Comparison of ENCODE assay signal across 8 cellular contexts in the genomic region with DNA sequence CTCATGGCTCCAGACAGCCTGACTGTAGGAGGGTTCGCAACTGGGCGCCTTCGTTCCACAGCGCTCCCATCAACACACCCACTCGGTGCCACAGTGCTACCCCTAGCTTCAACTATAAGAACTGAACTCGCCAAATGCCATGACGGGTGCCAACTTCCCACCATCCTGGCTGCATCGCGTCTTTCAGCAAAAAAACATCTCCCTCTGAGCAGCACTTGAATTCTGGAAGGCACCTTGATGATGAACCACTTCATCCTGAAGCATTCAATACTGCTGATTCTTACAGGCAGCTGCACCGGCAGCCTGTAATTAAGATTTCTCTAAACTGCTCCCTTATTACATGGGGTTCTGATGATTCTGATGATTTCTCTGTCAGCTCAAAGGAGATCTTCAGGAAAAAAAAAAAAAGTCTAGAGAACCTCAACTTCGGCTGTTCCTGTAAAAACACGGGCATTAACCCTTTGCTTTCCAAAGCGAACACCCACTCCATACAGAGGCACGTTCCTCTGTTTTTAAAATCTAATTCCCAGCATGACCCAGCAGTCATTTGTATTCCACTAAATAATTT. TPM values are rescaled to one million over a fixed set of nuclear protein-coding genes. Genes with fewer than 3 reads are reported as not detected.
DNase-seq lines count a peak whose midpoint lies in the region; ATAC-seq and TF ChIP-seq lines count a peak whose summit lies in the region.

No MANE protein-coding gene starts in this region.

- no peak overlapping the region for H2AFZ ChIP-seq in fibroblast of lung (ENCODE audit: low read length)

- peak overlapping the region; percentile 56 for H3K27ac ChIP-seq in fibroblast of lung (ENCODE audit: insufficient read depth, low read length)
- peak overlapping the region; percentile 19 for H3K27ac ChIP-seq in muscle layer of duodenum (ENCODE audit: low read length)

- peak; percentile 56 to 60 for TF ChIP-seq CTCF in fibroblast of lung (conservative IDR thresholded peaks at IDR 0.05 in 1 of 2, IDR thresholded peaks at IDR 0.05 in 1 of 2; ENCODE audit: low read depth in 1 of 2, low read length in 2 of 2)

- H3K4me3 ChIP-seq in fibroblast of lung (replicated peaks in 1 of 4; ENCODE audit: control extremely low read depth in 1 of 4, insufficient read depth in 1 of 4, low read depth in 3 of 4, low read length in 4 of 4) (peak overlapping the region; percentile 88 to 96 (median 92)), muscle layer of duodenum (ENCODE audit: low read depth in 1 of 2, low read length in 2 of 2) (peak overlapping the region; percentile 69 to 86)

- no peaks in the 10 kb centered on the region for H4K20me1 ChIP-seq in fibroblast of lung (ENCODE audit: control insufficient read depth, extremely low read depth, insufficient read depth, low read length)

- no peaks in the 10 kb centered on the region for H3K36me3 ChIP-seq in fibroblast of lung (ENCODE audit: control insufficient read depth, insufficient read depth, low read length)
- no peaks in the 10 kb centered on the region for H3K36me3 ChIP-seq in muscle layer of duodenum (ENCODE audit: control insufficient read depth in 1 of 2, insufficient read depth in 2 of 2, low read length in 2 of 2)

- H3K4me1 ChIP-seq in fibroblast of lung (ENCODE audit: control insufficient read depth, extremely low read depth, insufficient read depth, low read length) (peaks cover 8% of the 10 kb centered on the region), muscle layer of duodenum (ENCODE audit: control insufficient read depth in 1 of 2, insufficient read depth in 2 of 2, low read length in 2 of 2) (peaks cover 10 to 21% of the 10 kb centered on the region in 2 donors)

- peak overlapping the region; percentile 81 for H3K9ac ChIP-seq in fibroblast of lung (ENCODE audit: insufficient read depth, low read length)

- H3K4me2 ChIP-seq in fibroblast of lung (ENCODE audit: extremely low read depth, insufficient read depth, low read length), result peak overlapping the region; percentile 95

- ATAC-seq in activated CD4-positive, CD25-positive, alpha-beta regulatory T cell treated with anti-CD3 and anti-CD28 coated beads, Interleukin-2, amount 50 U/mL, for 24 hours, result peak; percentile 23 to 50

- no peaks in the 10 kb centered on the region for H3K9me3 ChIP-seq in fibroblast of lung (ENCODE audit: control insufficient read depth, insufficient read depth, low read depth, low read length)
- H3K9me3 ChIP-seq in muscle layer of duodenum (ENCODE audit: control insufficient read depth in 1 of 2, low read length in 2 of 2), result no peaks in the 10 kb centered on the region

- H3K27me3 ChIP-seq in fibroblast of lung (ENCODE audit: control insufficient read depth, insufficient read depth, low read length), result no peaks in the 10 kb centered on the region
- no peaks in the 10 kb centered on the region for H3K27me3 ChIP-seq in muscle layer of duodenum (ENCODE audit: low read depth, low read length)

- H3K79me2 ChIP-seq in fibroblast of lung (ENCODE audit: control insufficient read depth, insufficient read depth, low read length), result peaks cover 56% of the 10 kb centered on the region

- no peak for DNase-seq in activated CD4-positive, CD25-positive, alpha-beta regulatory T cell (lab: John Stamatoyannopoulos, UW)
- peak; percentile 67 for DNase-seq in NCI-H226
- peak; percentile 41 to 44 for DNase-seq in activated T-cell treated with anti-CD3 and anti-CD28 coated beads, Interleukin-2, amount 50 U/mL, for 48 hours
- peak; percentile 58 to 62 for DNase-seq in fibroblast of lung (ENCODE audit: low read depth in 2 of 2)
- DNase-seq in superior temporal gyrus (ENCODE audit: extremely low spot score), result peak; percentile 79
- DNase-seq in DMS153 treated with DMSO at 0.1 percent for 48 hours (lab: John Stamatoyannopoulos, UW; ENCODE audit: unreplicated experiment), result no peak

RNA-seq across cellular contexts. Expression of a gene that starts 1.2 kb away (rescaled TPM):
- total RNA-seq in fibroblast of lung, result 24.4 and 39.1 TPM in 2 replicates
- polyA plus RNA-seq in fibroblast of lung, result 38.6 and 73.3 TPM in 2 replicates
- polyA plus RNA-seq in fibroblast of lung (2012), result 26.6 and 66.0 TPM in 2 replicates
- 44.2 and 57.2 TPM in 2 replicates for polyA minus RNA-seq in fibroblast of lung (ENCODE audit: low replicate concordance)

Comparison
In these comparisons a context has a peak if more than half of its experiments do, and no peak if none do; other contexts are left out.
1. DNase-seq: peak in NCI-H226 (single experiment), activated T-cell treated with anti-CD3 and anti-CD28 coated beads, Interleukin-2, amount 50 U/mL, for 48 hours (2 of 2), fibroblast of lung (2 of 2) and superior temporal gyrus (single experiment); none in activated CD4-positive, CD25-positive, alpha-beta regulatory T cell (0 of 4) and DMS153 treated with DMSO at 0.1 percent for 48 hours (single experiment).